In the genomic region with DNA sequence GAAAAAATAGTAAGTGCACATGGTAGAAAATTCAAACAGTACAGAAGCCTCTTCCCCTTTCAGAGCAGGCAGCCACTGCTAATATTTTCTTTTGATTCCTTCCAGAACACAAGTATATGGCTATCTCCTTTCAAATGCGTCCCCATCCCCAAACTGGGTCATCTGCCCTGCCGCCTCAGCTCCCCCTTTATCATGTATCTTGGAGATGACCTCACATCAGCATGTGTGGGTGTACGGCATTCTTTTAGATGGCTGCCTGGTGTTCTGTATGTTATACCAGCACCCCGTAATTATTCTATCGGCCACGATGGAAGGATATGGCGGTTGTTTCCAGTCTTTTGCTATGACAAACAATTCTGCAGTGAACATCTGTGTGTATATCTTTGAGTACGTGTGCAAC, we compare ENCODE assay signal across 1 cellular context.
TF ChIP-seq lines count a peak whose summit lies in the region.

No MANE protein-coding gene starts in this region.

TF ChIP-seq in IMR-90, 13 proteins besides CTCF, POLR2A, EP300 and RAD21 (continued from another document):
- no peak for TF ChIP-seq MAFK (IDR thresholded peaks at IDR 0.05; ENCODE audit: low read depth, low read length)
- no peak for TF ChIP-seq CEBPB (IDR thresholded peaks at IDR 0.05; ENCODE audit: low read depth, low read length)
- TF ChIP-seq FOS (IDR thresholded peaks at IDR 0.05; ENCODE audit: low read depth, low read length) = no peak
- TF ChIP-seq SMC3 (IDR thresholded peaks at IDR 0.05; ENCODE audit: low read depth, low read length) = no peak
- TF ChIP-seq MAZ (IDR thresholded peaks at IDR 0.05; ENCODE audit: borderline replicate concordance, low read depth, low read length) = no peak
TF ChIP-seq in IMR-90: peak in this region for 0.
